35 cellular contexts compared by ENCODE assay signal in the genomic region with DNA sequence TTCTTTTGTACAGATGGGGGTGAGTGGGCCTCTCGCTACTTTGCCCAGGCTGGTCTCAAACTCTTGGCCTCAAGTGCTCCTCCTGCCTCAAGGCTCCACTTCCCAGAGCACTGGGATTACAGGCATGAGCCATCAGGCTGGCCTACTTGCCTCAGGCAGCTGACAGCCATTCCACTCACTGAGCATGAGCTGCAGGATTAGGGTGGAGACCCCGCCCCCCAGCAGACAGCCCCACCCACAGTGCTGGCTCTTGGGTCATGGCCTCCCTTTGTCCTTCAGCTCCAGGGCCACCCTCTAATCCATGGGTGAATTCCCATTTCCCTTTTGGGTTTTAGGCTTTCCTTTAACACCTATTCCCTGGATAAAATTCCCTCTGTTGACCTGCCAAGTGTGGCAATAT.
"Had no signal": no experiment of that assay in that cellular context is flagged by ENCODE, and none has a peak within 500 bp of the region (broad histone marks: within the 10 kb centered on the region; RNA-seq: fewer than 3 reads in every experiment).

No MANE protein-coding gene starts in this region.

- H3K9ac ChIP-seq: parathyroid adenoma had no signal

- H3K4me3 ChIP-seq: ascending aorta, cardiac muscle cell, coronary artery, dorsolateral prefrontal cortex, left ventricle myocardium inferior, lung, psoas muscle, sigmoid colon, uterus had no signal

- H3K27ac Mint-ChIP-seq: activated CD4-positive, alpha-beta memory T cell treated with anti-CD3 and anti-CD28 coated beads, Interleukin-2, amount 10 ng/mL, durations not matched to agents 7 days and 5 days; activated CD4-positive, alpha-beta T cell treated with anti-CD3 and anti-CD28 coated beads, Interleukin-2, amount 10 ng/mL, durations not matched to agents 7 days and 5 days; activated naive CD4-positive, alpha-beta T cell treated with anti-CD3 and anti-CD28 coated beads, Interleukin-2, amount 10 ng/mL, durations not matched to agents 7 days and 5 days; activated naive CD8-positive, alpha-beta T cell treated with anti-CD3 and anti-CD28 coated beads, Interleukin-2, amount 10 ng/mL, durations not matched to agents 7 days and 5 days; activated T-cell treated with anti-CD3 and anti-CD28 coated beads, Interleukin-2, amount 50 U/mL, for 24 hours; brain; immature natural killer cell; stimulated activated effector memory CD8-positive, alpha-beta T cell treated with anti-CD3 and anti-CD28 coated beads, Interleukin-12 subunit alpha, Interleukin-12 subunit beta, amount 100 ng/mL, for 72 hours; stimulated activated naive CD8-positive, alpha-beta T cell treated with anti-CD3 and anti-CD28 coated beads, Interleukin-15, amount 100 ng/mL, for 72 hours; T-helper 1 cell treated with Interleukin-12 subunit alpha and Interleukin-12 subunit beta and Interleukin-4 antibody, amounts not matched to agents 30 μg/mL and 1 μg/mL, for 36 hours; type B pancreatic cell had no signal

- H3K36me3 ChIP-seq: ascending aorta, cardiac muscle cell, left ventricle myocardium inferior, sigmoid colon, uterus had no signal

- H3K79me2 ChIP-seq: parathyroid adenoma had no signal

- H3K27me3 ChIP-seq: ascending aorta, cardiac muscle cell, sigmoid colon had no signal

- H3K9me3 Mint-ChIP-seq: activated CD4-positive, alpha-beta memory T cell treated with anti-CD3 and anti-CD28 coated beads, Interleukin-2, amount 10 ng/mL, durations not matched to agents 7 days and 5 days; activated CD4-positive, alpha-beta T cell treated with anti-CD3 and anti-CD28 coated beads, Interleukin-2, amount 10 ng/mL, durations not matched to agents 7 days and 5 days; activated naive CD4-positive, alpha-beta T cell treated with anti-CD3 and anti-CD28 coated beads, Interleukin-2, amount 10 ng/mL, durations not matched to agents 7 days and 5 days; activated naive CD8-positive, alpha-beta T cell treated with anti-CD3 and anti-CD28 coated beads, Interleukin-2, amount 10 ng/mL, durations not matched to agents 7 days and 5 days; activated T-cell treated with anti-CD3 and anti-CD28 coated beads, Interleukin-2, amount 50 U/mL, for 24 hours; immature natural killer cell; naive B cell; stimulated activated effector memory CD8-positive, alpha-beta T cell treated with anti-CD3 and anti-CD28 coated beads, Interleukin-12 subunit alpha, Interleukin-12 subunit beta, amount 100 ng/mL, for 72 hours; stimulated activated naive CD8-positive, alpha-beta T cell treated with anti-CD3 and anti-CD28 coated beads, Interleukin-15, amount 100 ng/mL, for 72 hours; T-helper 1 cell treated with Interleukin-12 subunit alpha and Interleukin-12 subunit beta and Interleukin-4 antibody, amounts not matched to agents 30 μg/mL and 1 μg/mL, for 36 hours; type B pancreatic cell had no signal

- H3K9me3 ChIP-seq: ascending aorta, left ventricle myocardium inferior, psoas muscle, sigmoid colon, uterus had no signal

- DNase-seq: activated CD4-positive, alpha-beta memory T cell treated with anti-CD3 and anti-CD28 coated beads, Interleukin-2, amount 10 ng/mL, durations not matched to agents 7 days and 5 days; activated CD4-positive, alpha-beta T cell treated with anti-CD3 and anti-CD28 coated beads, Interleukin-2, amount 10 ng/mL, durations not matched to agents 7 days and 5 days; activated CD4-positive, CD25-positive, alpha-beta regulatory T cell treated with anti-CD3 and anti-CD28 coated beads, Interleukin-2, amount 50 U/mL, for 72 hours; activated CD8-positive, alpha-beta memory T cell treated with anti-CD3 and anti-CD28 coated beads, Interleukin-2, amount 50 U/mL, for 48 hours; activated gamma-delta T cell; activated naive CD4-positive, alpha-beta T cell treated with anti-CD3 and anti-CD28 coated beads, Interleukin-2, amount 10 ng/mL, durations not matched to agents 7 days and 5 days; activated naive CD8-positive, alpha-beta T cell treated with anti-CD3 and anti-CD28 coated beads, Interleukin-2, amount 10 ng/mL, durations not matched to agents 7 days and 5 days; activated T-cell treated with anti-CD3 and anti-CD28 coated beads, Interleukin-2, amount 50 U/mL, for 24 hours; cerebellar nuclear complex; dorsolateral prefrontal cortex; head of caudate nucleus; hippocampal formation; immature natural killer cell; kidney glomerular epithelial cell; left ventricle myocardium inferior; naive B cell; nucleus accumbens; psoas muscle; sigmoid colon; small intestine; stimulated activated CD4-positive, alpha-beta T cell treated with anti-CD3 and anti-CD28 coated beads, Interleukin-4, amount 100 ng/mL, for 24 hours; stimulated activated naive CD8-positive, alpha-beta T cell treated with anti-CD3 and anti-CD28 coated beads, Interleukin-15, amount 100 ng/mL, for 72 hours; substantia nigra; T-helper 9 cell; uterus had no signal

- H3K27ac ChIP-seq: ascending aorta, cardiac muscle cell, coronary artery, dorsolateral prefrontal cortex, left ventricle myocardium inferior, parathyroid adenoma, psoas muscle, sigmoid colon, uterus, VCaP had no signal

- H3K4me3 Mint-ChIP-seq: activated CD4-positive, alpha-beta memory T cell treated with anti-CD3 and anti-CD28 coated beads, Interleukin-2, amount 10 ng/mL, durations not matched to agents 7 days and 5 days; activated CD4-positive, alpha-beta T cell treated with anti-CD3 and anti-CD28 coated beads, Interleukin-2, amount 10 ng/mL, durations not matched to agents 7 days and 5 days; activated naive CD4-positive, alpha-beta T cell treated with anti-CD3 and anti-CD28 coated beads, Interleukin-2, amount 10 ng/mL, durations not matched to agents 7 days and 5 days; activated naive CD8-positive, alpha-beta T cell treated with anti-CD3 and anti-CD28 coated beads, Interleukin-2, amount 10 ng/mL, durations not matched to agents 7 days and 5 days; activated T-cell treated with anti-CD3 and anti-CD28 coated beads, Interleukin-2, amount 50 U/mL, for 24 hours; brain; immature natural killer cell; naive B cell; stimulated activated effector memory CD8-positive, alpha-beta T cell treated with anti-CD3 and anti-CD28 coated beads, Interleukin-12 subunit alpha, Interleukin-12 subunit beta, amount 100 ng/mL, for 72 hours; stimulated activated naive CD8-positive, alpha-beta T cell treated with anti-CD3 and anti-CD28 coated beads, Interleukin-15, amount 100 ng/mL, for 72 hours; T-helper 1 cell treated with Interleukin-12 subunit alpha and Interleukin-12 subunit beta and Interleukin-4 antibody, amounts not matched to agents 30 μg/mL and 1 μg/mL, for 36 hours; type B pancreatic cell had no signal

- H3K36me3 Mint-ChIP-seq: activated naive CD4-positive, alpha-beta T cell treated with anti-CD3 and anti-CD28 coated beads, Interleukin-2, amount 10 ng/mL, durations not matched to agents 7 days and 5 days; activated naive CD8-positive, alpha-beta T cell treated with anti-CD3 and anti-CD28 coated beads, Interleukin-2, amount 10 ng/mL, durations not matched to agents 7 days and 5 days; immature natural killer cell; naive B cell; stimulated activated effector memory CD8-positive, alpha-beta T cell treated with anti-CD3 and anti-CD28 coated beads, Interleukin-12 subunit alpha, Interleukin-12 subunit beta, amount 100 ng/mL, for 72 hours; type B pancreatic cell had no signal

- H2AFZ ChIP-seq: parathyroid adenoma had no signal

- ATAC-seq: psoas muscle; stimulated activated effector memory CD8-positive, alpha-beta T cell treated with anti-CD3 and anti-CD28 coated beads, Interleukin-12 subunit alpha, Interleukin-12 subunit beta, amount 100 ng/mL, for 72 hours; stimulated activated naive CD8-positive, alpha-beta T cell treated with anti-CD3 and anti-CD28 coated beads, Interleukin-15, amount 100 ng/mL, for 72 hours had no signal

- H3K4me1 ChIP-seq: ascending aorta, left ventricle myocardium inferior, parathyroid adenoma, psoas muscle, sigmoid colon, uterus had no signal

- H3K4me1 Mint-ChIP-seq: activated CD4-positive, alpha-beta memory T cell treated with anti-CD3 and anti-CD28 coated beads, Interleukin-2, amount 10 ng/mL, durations not matched to agents 7 days and 5 days; activated CD4-positive, alpha-beta T cell treated with anti-CD3 and anti-CD28 coated beads, Interleukin-2, amount 10 ng/mL, durations not matched to agents 7 days and 5 days; activated naive CD4-positive, alpha-beta T cell treated with anti-CD3 and anti-CD28 coated beads, Interleukin-2, amount 10 ng/mL, durations not matched to agents 7 days and 5 days; activated naive CD8-positive, alpha-beta T cell treated with anti-CD3 and anti-CD28 coated beads, Interleukin-2, amount 10 ng/mL, durations not matched to agents 7 days and 5 days; brain; immature natural killer cell; naive B cell; stimulated activated effector memory CD8-positive, alpha-beta T cell treated with anti-CD3 and anti-CD28 coated beads, Interleukin-12 subunit alpha, Interleukin-12 subunit beta, amount 100 ng/mL, for 72 hours; stimulated activated naive CD8-positive, alpha-beta T cell treated with anti-CD3 and anti-CD28 coated beads, Interleukin-15, amount 100 ng/mL, for 72 hours had no signal
